In genomic region chr2:177263451-177264208, GRCh38 we compare ENCODE assay signal across 8 cellular contexts. TPM values are rescaled to one million over a fixed set of nuclear protein-coding genes. Genes with fewer than 3 reads are reported as not detected.
A peak's percentile ranks its signal among the peaks of the same experiment; 100 is the strongest.
DNase-seq lines count a peak whose midpoint lies in the region; ATAC-seq, FAIRE-seq and TF ChIP-seq lines count a peak whose summit lies in the region.

No MANE protein-coding gene starts in this region.

- dilution Hi-C loops in keratinocyte (cut with MboI; ENCODE audit: extremely low pct_ligation_motif_present, low sequenced_read_pairs) = no loop called here

- ATAC-seq in GM19025 (IDR thresholded peaks at IDR 0.05; ENCODE audit: low read depth, unreplicated experiment) = peak; percentile 45
- ATAC-seq in HG03280 (IDR thresholded peaks at IDR 0.05; ENCODE audit: unreplicated experiment) = peak; percentile 55
- peak; percentile 71 for ATAC-seq in central memory CD8-positive, alpha-beta T cell (replicated peaks; ENCODE audit: extremely low read depth, poor library complexity, severe bottlenecking)

- peak overlapping the region; percentile 97 for H3K9ac ChIP-seq in keratinocyte (ENCODE audit: control insufficient read depth, extremely low read depth, insufficient read depth, low read length)

- peaks cover 2 to 19% of the 10 kb centered on the region in 2 experiments for H3K36me3 ChIP-seq in keratinocyte (ENCODE audit: control insufficient read depth in 2 of 2, extremely low read depth in 1 of 2, insufficient read depth in 2 of 2, low read length in 2 of 2)

- H3K4me3 Mint-ChIP-seq in central memory CD8-positive, alpha-beta T cell = peak overlapping the region; percentile 84

- H3K4me1 Mint-ChIP-seq in central memory CD8-positive, alpha-beta T cell = peaks cover 39% of the 10 kb centered on the region

- FAIRE-seq in keratinocyte (lab: Jason Lieb, UNC) = peak; percentile 46

- peaks cover 23% of the 10 kb centered on the region for H3K36me3 Mint-ChIP-seq in central memory CD8-positive, alpha-beta T cell (ENCODE audit: insufficient read depth)

- H3K27me3 Mint-ChIP-seq in central memory CD8-positive, alpha-beta T cell = no peaks in the 10 kb centered on the region

- peak overlapping the region; percentile 88 to 99 (median 92) for H3K4me3 ChIP-seq in keratinocyte (ENCODE audit: control insufficient read depth in 2 of 3, extremely low read depth in 1 of 3, insufficient read depth in 2 of 3, low read depth in 1 of 3, low read length in 3 of 3)

- peak overlapping the region; percentile 86 for H3K27ac Mint-ChIP-seq in central memory CD8-positive, alpha-beta T cell (ENCODE audit: low read depth)

- no peak overlapping the region for H2AFZ ChIP-seq in keratinocyte (ENCODE audit: control insufficient read depth, low read length)

- peak; percentile 92 to 95 for DNase-seq in AML-193 (lab: John Stamatoyannopoulos, UW)
- DNase-seq in NCI-H345 (lab: John Stamatoyannopoulos, UW) = peak; percentile 98
- DNase-seq in activated CD4-positive, CD25-positive, alpha-beta regulatory T cell treated with anti-CD3 and anti-CD28 coated beads, Interleukin-2, amount 50 U/mL, for 16 hours (ENCODE audit: low read depth, low spot score) = peak; percentile 88
- peak; percentile 91 to 96 for DNase-seq in central memory CD8-positive, alpha-beta T cell (ENCODE audit: low spot score in 2 of 2)
- no peak for DNase-seq in keratinocyte (ENCODE audit: low read depth, low spot score)
- DNase-seq in stimulated activated CD4-positive, alpha-beta T cell treated with anti-CD3 and anti-CD28 coated beads, Interleukin-12 subunit alpha, Interleukin-12 subunit beta, amount 100 ng/mL, for 48 hours (ENCODE audit: low read depth in 2 of 3, low spot score in 1 of 3) = peak; percentile 87 to 92 (median 88)

- peak; percentile 68 to 94 (median 92) for TF ChIP-seq CTCF in keratinocyte (optimal IDR thresholded peaks at IDR 0.05 in 1 of 3, IDR thresholded peaks at IDR 0.05 in 1 of 3, conservative IDR thresholded peaks at IDR 0.05 in 1 of 3; ENCODE audit: extremely low read depth in 1 of 3, insufficient read depth in 2 of 3, low read length in 3 of 3)

- H4K20me1 ChIP-seq in keratinocyte (ENCODE audit: control insufficient read depth, extremely low read depth, insufficient read depth, low read length) = peaks cover 16% of the 10 kb centered on the region

- H3K27me3 ChIP-seq in keratinocyte (ENCODE audit: control insufficient read depth, extremely low read depth, insufficient read depth, low read length) = no peaks in the 10 kb centered on the region

- H3K9me3 Mint-ChIP-seq in central memory CD8-positive, alpha-beta T cell = no peaks in the 10 kb centered on the region

- H3K9me3 ChIP-seq in keratinocyte (ENCODE audit: control insufficient read depth, low read depth, low read length) = peaks cover 2% of the 10 kb centered on the region

- H3K79me2 ChIP-seq in keratinocyte (ENCODE audit: control insufficient read depth, insufficient read depth, low read length) = peaks cover 56% of the 10 kb centered on the region

- peak overlapping the region; percentile 97 for H3K4me2 ChIP-seq in keratinocyte (ENCODE audit: control insufficient read depth, extremely low read depth, insufficient read depth, low read depth, low read length)

- H3K27ac ChIP-seq in keratinocyte (ENCODE audit: control insufficient read depth, insufficient read depth, low read length) = peak overlapping the region; percentile 99

- peaks cover 2% of the 10 kb centered on the region for H3K9me1 ChIP-seq in keratinocyte (ENCODE audit: control insufficient read depth, extremely low read depth, insufficient read depth, low read length)

- peaks cover 43% of the 10 kb centered on the region for H3K4me1 ChIP-seq in keratinocyte (ENCODE audit: control insufficient read depth, extremely low read depth, insufficient read depth, low read length)

RNA-seq across cellular contexts. Expression of gene NFE2L2, which starts 0.9 kb away (rescaled TPM):
- 148 to 209 TPM (median 177 TPM) in 3 replicates for polyA plus RNA-seq in keratinocyte
- polyA plus RNA-seq in keratinocyte (2011; ENCODE audit: low read depth) = 270 TPM
- 125 and 255 TPM in 2 replicates for polyA plus RNA-seq in keratinocyte (2011; cell fraction: cytosol; rRNA removed)
- 188 and 209 TPM in 2 replicates for polyA plus RNA-seq in keratinocyte (2011; cell fraction: nucleus; rRNA removed)
- polyA plus RNA-seq in keratinocyte (2012; ENCODE audit: low replicate concordance) = 73.8 and 149 TPM in 2 replicates
- polyA minus RNA-seq in keratinocyte = 111 to 217 TPM (median 195 TPM) in 3 replicates
- 156 TPM for polyA minus RNA-seq in keratinocyte (2011; cell fraction: cytosol; rRNA and poly(A)+ RNA removed)
- 72.8 and 148 TPM in 2 replicates for polyA minus RNA-seq in keratinocyte (2011; cell fraction: nucleus; rRNA and poly(A)+ RNA removed)

RNA-seq across cellular contexts. Expression of gene HNRNPA3, which starts 51.0 kb away (rescaled TPM):
- 53.1 to 178 TPM (median 74.6 TPM) in 3 replicates for polyA plus RNA-seq in keratinocyte
- 162 TPM for polyA plus RNA-seq in keratinocyte (2011; ENCODE audit: low read depth)
- 90.2 and 96.4 TPM in 2 replicates for polyA plus RNA-seq in keratinocyte (2011; cell fraction: cytosol; rRNA removed)
- polyA plus RNA-seq in keratinocyte (2011; cell fraction: nucleus; rRNA removed) = 71.8 and 126 TPM in 2 replicates
- polyA plus RNA-seq in keratinocyte (2012; ENCODE audit: low replicate concordance) = 140 and 399 TPM in 2 replicates
- polyA minus RNA-seq in keratinocyte = 9.2 to 36.1 TPM (median 10.7 TPM) in 3 replicates
- 23.8 TPM for polyA minus RNA-seq in keratinocyte (2011; cell fraction: cytosol; rRNA and poly(A)+ RNA removed)
- 17.0 and 32.5 TPM in 2 replicates for polyA minus RNA-seq in keratinocyte (2011; cell fraction: nucleus; rRNA and poly(A)+ RNA removed)
